25 cellular contexts compared by ENCODE assay signal in the genomic region with DNA sequence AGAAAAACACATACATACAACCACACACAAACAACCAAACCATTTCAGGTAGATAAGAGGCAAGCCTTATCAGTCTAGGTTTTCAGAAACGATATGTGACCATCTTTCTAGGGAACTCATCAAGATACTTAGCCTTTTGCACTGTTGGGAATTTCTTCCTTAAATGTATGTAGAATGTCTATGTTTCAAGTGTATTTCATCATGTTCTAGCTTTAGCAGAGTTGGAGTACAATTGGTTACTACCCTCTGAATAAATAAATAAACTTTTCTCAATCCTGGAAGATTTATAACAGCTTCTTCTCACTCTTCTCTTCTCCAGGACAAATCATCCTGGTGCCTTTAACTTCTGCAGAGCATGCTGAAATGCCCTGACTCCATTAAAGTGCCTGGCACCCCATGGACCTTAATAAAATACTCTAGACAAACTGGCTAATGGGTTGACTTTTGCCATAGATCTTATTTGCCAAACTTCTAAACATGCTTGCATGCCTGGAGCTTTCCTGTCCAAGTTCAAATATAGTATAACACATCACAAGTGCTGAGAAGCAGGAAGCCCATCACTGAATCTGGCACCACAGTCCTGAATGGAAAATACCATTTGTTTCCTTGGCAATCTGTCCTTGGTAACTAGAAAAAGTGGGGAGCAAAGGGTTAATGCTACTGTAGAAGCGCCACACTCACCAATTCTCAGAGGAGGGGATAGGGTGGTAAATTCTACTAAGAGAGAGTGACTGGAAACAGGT. TPM values are rescaled to one million over a fixed set of nuclear protein-coding genes. Genes with fewer than 3 reads are reported as not detected.
DNase-seq lines count a peak whose midpoint lies in the region; ATAC-seq and TF ChIP-seq lines count a peak whose summit lies in the region.
"Had no signal": no experiment of that assay in that cellular context is flagged by ENCODE, and none has a peak within 500 bp of the region (broad histone marks: within the 10 kb centered on the region; RNA-seq: fewer than 3 reads in every experiment).

No MANE protein-coding gene starts in this region.

- no peak overlapping the region for H3K4me3 Mint-ChIP-seq in neural progenitor cell
- H3K4me3 Mint-ChIP-seq: activated CD4-positive, alpha-beta memory T cell treated with anti-CD3 and anti-CD28 coated beads, Interleukin-2, amount 10 ng/mL, durations not matched to agents 7 days and 5 days; central memory CD8-positive, alpha-beta T cell; effector memory CD8-positive, alpha-beta T cell; mesothelial cell of epicardium; stimulated activated naive CD8-positive, alpha-beta T cell treated with anti-CD3 and anti-CD28 coated beads, Interleukin-15, amount 100 ng/mL, for 72 hours; WTC11 had no signal

- H3F3A ChIP-seq in neural progenitor cell (ENCODE audit: low read depth) = no peaks in the 10 kb centered on the region

- no peak for TF ChIP-seq CTCF in left ventricle myocardium inferior (IDR thresholded peaks at IDR 0.05; ENCODE audit: borderline replicate concordance)
- TF ChIP-seq CTCF in neural progenitor cell (IDR thresholded peaks at IDR 0.05) = no peak
- no peak for TF ChIP-seq CTCF in vagina (IDR thresholded peaks at IDR 0.05)

- H3K4me3 ChIP-seq in left ventricle myocardium inferior (no peak overlapping the region), neural progenitor cell (no peak overlapping the region), vagina (no peak overlapping the region)
- H3K4me3 ChIP-seq: A549, GM23248, right lobe of liver had no signal

- TF ChIP-seq POLR2A in vagina (IDR thresholded peaks at IDR 0.05) = no peak

- no peaks in the 10 kb centered on the region for H3K27me3 ChIP-seq in left ventricle myocardium inferior (ENCODE audit: low read depth)
- H3K27me3 ChIP-seq in neural progenitor cell = no peaks in the 10 kb centered on the region
- H3K27me3 ChIP-seq in vagina = no peaks in the 10 kb centered on the region
- H3K27me3 ChIP-seq: right lobe of liver had no signal

- peaks cover 7% of the 10 kb centered on the region for H3K9me3 ChIP-seq in left ventricle myocardium inferior (replicated peaks)
- H3K9me3 ChIP-seq in neural progenitor cell (ENCODE audit: low read depth) = peaks cover 4% of the 10 kb centered on the region
- no peaks in the 10 kb centered on the region for H3K9me3 ChIP-seq in vagina
- H3K9me3 ChIP-seq: right lobe of liver had no signal

- H4K20me1 ChIP-seq in neural progenitor cell (ENCODE audit: low read depth) = no peaks in the 10 kb centered on the region

- H3K9ac ChIP-seq in neural progenitor cell = no peak overlapping the region
- H3K9ac ChIP-seq: GM23248 had no signal

- H3K9me3 Mint-ChIP-seq in neural progenitor cell = peaks cover 15% of the 10 kb centered on the region

- H3K4me2 ChIP-seq in neural progenitor cell = no peak overlapping the region
- H3K4me2 ChIP-seq: A549 had no signal

- H3K27ac ChIP-seq in left ventricle myocardium inferior (replicated peaks) (peak overlapping the region; percentile 69), neural progenitor cell (no peak overlapping the region), vagina (peak overlapping the region; percentile 33)
- H3K27ac ChIP-seq: A549, GM23248, right lobe of liver had no signal

- no peak for DNase-seq in Right ventricle myocardium inferior (ENCODE audit: missing footprints)
- no peak for DNase-seq in cardiac septum (ENCODE audit: low spot score)
- DNase-seq in left ventricle myocardium inferior = no peak
- DNase-seq in neural progenitor cell (ENCODE audit: low spot score) = no peak
- DNase-seq in vagina (ENCODE audit: extremely low spot score in 2 of 2) = no peak
- no peak for DNase-seq in NCI-H446 (lab: John Stamatoyannopoulos, UW)
- DNase-seq in OCI-M2 (lab: John Stamatoyannopoulos, UW; ENCODE audit: unreplicated experiment) = no peak
- no peak for DNase-seq in T-helper 2 cell
- DNase-seq: activated CD4-positive, alpha-beta memory T cell treated with anti-CD3 and anti-CD28 coated beads, Interleukin-2, amount 10 ng/mL, durations not matched to agents 7 days and 5 days; activated naive CD4-positive, alpha-beta T cell; activated T-cell treated with anti-CD3 and anti-CD28 coated beads, Interleukin-2, amount 50 U/mL, for 1 hour; effector memory CD8-positive, alpha-beta T cell; kidney; NCI-H1105 treated with DMSO at 0.1 percent for 48 hours; NCI-H2081 treated with DMSO at 0.1 percent for 48 hours; NCI-H526; right lobe of liver; stimulated activated CD4-positive, alpha-beta T cell treated with anti-CD3 and anti-CD28 coated beads, Interleukin-2, amount 100 ng/mL, for 24 hours; stimulated activated naive CD8-positive, alpha-beta T cell treated with anti-CD3 and anti-CD28 coated beads, Interleukin-15, amount 100 ng/mL, for 72 hours had no signal

- peak overlapping the region; percentile 13 for H2AFZ ChIP-seq in neural progenitor cell (replicated peaks)
- H2AFZ ChIP-seq: GM23248 had no signal

- H3K36me3 ChIP-seq in left ventricle myocardium inferior (no peaks in the 10 kb centered on the region), neural progenitor cell (no peaks in the 10 kb centered on the region), vagina (no peaks in the 10 kb centered on the region)
- H3K36me3 ChIP-seq: right lobe of liver had no signal

- H3K36me3 Mint-ChIP-seq in neural progenitor cell = no peaks in the 10 kb centered on the region

- H3K27me3 Mint-ChIP-seq in neural progenitor cell (ENCODE audit: insufficient read depth, low read depth) = no peaks in the 10 kb centered on the region
- H3K27me3 Mint-ChIP-seq: activated CD4-positive, alpha-beta memory T cell treated with anti-CD3 and anti-CD28 coated beads, Interleukin-2, amount 10 ng/mL, durations not matched to agents 7 days and 5 days; central memory CD8-positive, alpha-beta T cell; effector memory CD8-positive, alpha-beta T cell; stimulated activated naive CD8-positive, alpha-beta T cell treated with anti-CD3 and anti-CD28 coated beads, Interleukin-15, amount 100 ng/mL, for 72 hours had no signal

- H3K4me1 ChIP-seq in left ventricle myocardium inferior = peaks cover 19% of the 10 kb centered on the region
- H3K4me1 ChIP-seq in neural progenitor cell = no peaks in the 10 kb centered on the region
- peaks cover 9% of the 10 kb centered on the region for H3K4me1 ChIP-seq in vagina
- H3K4me1 ChIP-seq: A549 had no signal

- intact Hi-C loops in Right ventricle myocardium inferior (cut with DNase I) (loop anchor here (10.0 kb wide), 1 partner anchor 155 kb away; no protein-coding TSS in a partner anchor), cardiac septum (cut with DNase I) (no loop called here), left ventricle myocardium inferior (cut with micrococcal nuclease) (no loop called here), vagina (cut with DNase I) (no loop called here)

- H3K27ac Mint-ChIP-seq in neural progenitor cell = no peak overlapping the region
- H3K27ac Mint-ChIP-seq: activated CD4-positive, alpha-beta memory T cell treated with anti-CD3 and anti-CD28 coated beads, Interleukin-2, amount 10 ng/mL, durations not matched to agents 7 days and 5 days; effector memory CD8-positive, alpha-beta T cell; mesothelial cell of epicardium; stimulated activated naive CD8-positive, alpha-beta T cell treated with anti-CD3 and anti-CD28 coated beads, Interleukin-15, amount 100 ng/mL, for 72 hours; WTC11 had no signal

- H3K79me2 ChIP-seq in neural progenitor cell (ENCODE audit: low read depth) = no peaks in the 10 kb centered on the region

- ATAC-seq in Right ventricle myocardium inferior = peak; percentile 76
- ATAC-seq: A549; effector memory CD8-positive, alpha-beta T cell; Panc1; stimulated activated naive CD8-positive, alpha-beta T cell treated with anti-CD3 and anti-CD28 coated beads, Interleukin-15, amount 100 ng/mL, for 72 hours; WTC11 had no signal

- H3K4me1 Mint-ChIP-seq in neural progenitor cell = no peaks in the 10 kb centered on the region
- H3K4me1 Mint-ChIP-seq: activated CD4-positive, alpha-beta memory T cell treated with anti-CD3 and anti-CD28 coated beads, Interleukin-2, amount 10 ng/mL, durations not matched to agents 7 days and 5 days; central memory CD8-positive, alpha-beta T cell; mesothelial cell of epicardium; stimulated activated naive CD8-positive, alpha-beta T cell treated with anti-CD3 and anti-CD28 coated beads, Interleukin-15, amount 100 ng/mL, for 72 hours; WTC11 had no signal

RNA-seq across cellular contexts. Expression of gene ZNF462, which starts 33.1 kb away (rescaled TPM):
- total RNA-seq in Right ventricle myocardium inferior (21.1 TPM), cardiac septum (38.8 TPM), left ventricle myocardium inferior (29.2 TPM), neural progenitor cell (ENCODE audit: low replicate concordance) (81.8 and 93.4 TPM in 2 replicates), vagina (28.5 TPM)
